In genomic region chr3:63092545-63092944, GRCh38 we compare ENCODE assay signal across 2 cellular contexts.
TF ChIP-seq lines count a peak whose summit lies in the region.

No MANE protein-coding gene starts in this region.

TF ChIP-seq in GM23338, 12 proteins besides CTCF, POLR2A, EP300 and RAD21:
- TF ChIP-seq ZNF462 (CRISPR knock-in tag; IDR thresholded peaks at IDR 0.05) (no peak), JUNB (IDR thresholded peaks at IDR 0.05; ENCODE audit: unreplicated experiment) (no peak)

TF ChIP-seq in WTC11, 78 proteins besides CTCF, POLR2A, EP300 and RAD21 (continued from another document):
- TF ChIP-seq ERG (CRISPR knock-in tag; IDR thresholded peaks at IDR 0.05): no peak
- no peak for TF ChIP-seq USF2 (CRISPR knock-in tag; IDR thresholded peaks at IDR 0.05)
- TF ChIP-seq ZNF416 (CRISPR knock-in tag; IDR thresholded peaks at IDR 0.05): no peak
- TF ChIP-seq ZNF281 (CRISPR knock-in tag; IDR thresholded peaks at IDR 0.05): no peak
- no peak for TF ChIP-seq EMX1 (CRISPR knock-in tag; IDR thresholded peaks at IDR 0.05)
- TF ChIP-seq SMAD3 (CRISPR knock-in tag; IDR thresholded peaks at IDR 0.05; ENCODE audit: borderline replicate concordance): no peak
- TF ChIP-seq FOXJ3 (CRISPR knock-in tag; IDR thresholded peaks at IDR 0.05; ENCODE audit: borderline replicate concordance): no peak
- TF ChIP-seq ZMAT4 (CRISPR knock-in tag; IDR thresholded peaks at IDR 0.05): no peak
- no peak for TF ChIP-seq ZNF121 (CRISPR knock-in tag; IDR thresholded peaks at IDR 0.05)
